ENCODE assay signal across 16 cellular contexts in genomic region chr11:14860511-14860910, GRCh38. TPM values are rescaled to one million over a fixed set of nuclear protein-coding genes. Genes with fewer than 3 reads are reported as not detected.
DNase-seq lines count a peak whose midpoint lies in the region; ATAC-seq, FAIRE-seq and TF ChIP-seq lines count a peak whose summit lies in the region.
"Had no signal": no experiment of that assay in that cellular context is flagged by ENCODE, and none has a peak within 500 bp of the region (broad histone marks: within the 10 kb centered on the region; RNA-seq: fewer than 3 reads in every experiment).

No MANE protein-coding gene starts in this region.

- H3K4me3 Mint-ChIP-seq in activated naive CD8-positive, alpha-beta T cell treated with anti-CD3 and anti-CD28 coated beads for 36 hours = no peak overlapping the region
- H3K4me3 Mint-ChIP-seq in stimulated activated effector memory CD8-positive, alpha-beta T cell treated with anti-CD3 and anti-CD28 coated beads, Interleukin-12 subunit alpha, Interleukin-12 subunit beta, amount 100 ng/mL, for 72 hours = no peak overlapping the region
- H3K4me3 Mint-ChIP-seq: B cell; CD8-positive, alpha-beta T cell; H9 had no signal

- H3K36me3 ChIP-seq in HepG2 (replicated peaks in 1 of 2; ENCODE audit: control insufficient read depth in 1 of 2, insufficient read depth in 2 of 2, low read length in 2 of 2) (peaks cover 4 to 5% of the 10 kb centered on the region in 2 experiments; a peak in 3 of 5 replicates), right lobe of liver (peaks cover 0 to 8% (median 0%) of the 10 kb centered on the region in 4 donors), adipocyte (ENCODE audit: control insufficient read depth, insufficient read depth, low read length, severe bottlenecking) (peaks cover 45% of the 10 kb centered on the region)

- H3K9me3 Mint-ChIP-seq in activated naive CD8-positive, alpha-beta T cell treated with anti-CD3 and anti-CD28 coated beads for 36 hours = peaks cover 31% of the 10 kb centered on the region
- H3K9me3 Mint-ChIP-seq in stimulated activated effector memory CD8-positive, alpha-beta T cell treated with anti-CD3 and anti-CD28 coated beads, Interleukin-12 subunit alpha, Interleukin-12 subunit beta, amount 100 ng/mL, for 72 hours = peaks cover 8% of the 10 kb centered on the region

- TF ChIP-seq RAD21 in HepG2 (CRISPR knock-in tag; IDR thresholded peaks at IDR 0.05) = no peak

- H3K27ac Mint-ChIP-seq in activated naive CD8-positive, alpha-beta T cell treated with anti-CD3 and anti-CD28 coated beads for 36 hours = no peak overlapping the region
- no peak overlapping the region for H3K27ac Mint-ChIP-seq in stimulated activated effector memory CD8-positive, alpha-beta T cell treated with anti-CD3 and anti-CD28 coated beads, Interleukin-12 subunit alpha, Interleukin-12 subunit beta, amount 100 ng/mL, for 72 hours
- H3K27ac Mint-ChIP-seq: B cell, H9 had no signal

- H3K27me3 Mint-ChIP-seq in activated naive CD8-positive, alpha-beta T cell treated with anti-CD3 and anti-CD28 coated beads for 36 hours = no peaks in the 10 kb centered on the region

- H3K9ac ChIP-seq in HepG2 (ENCODE audit: insufficient read depth, low read depth, low read length) (no peak overlapping the region), adipocyte (ENCODE audit: low read length) (no peak overlapping the region)
- H3K9ac ChIP-seq: BLaER1 treated with 17β-estradiol and CSF1 and Interleukin-3, amounts not matched to agents 10 nM and 100 nM had no signal

- ATAC-seq in HepG2 = no peak
- no peak for ATAC-seq in right lobe of liver
- no peak for ATAC-seq in stimulated activated effector memory CD8-positive, alpha-beta T cell treated with anti-CD3 and anti-CD28 coated beads, Interleukin-12 subunit alpha, Interleukin-12 subunit beta, amount 100 ng/mL, for 72 hours
- ATAC-seq: CD8-positive, alpha-beta T cell had no signal

- intact Hi-C loops in HepG2 (cut with micrococcal nuclease; ENCODE audit: unreplicated experiment) (no loop called here), right lobe of liver (cut with DNase I) (no loop called here)

- peaks cover 24% of the 10 kb centered on the region for H3K4me1 Mint-ChIP-seq in activated naive CD8-positive, alpha-beta T cell treated with anti-CD3 and anti-CD28 coated beads for 36 hours
- peaks cover 7% of the 10 kb centered on the region for H3K4me1 Mint-ChIP-seq in stimulated activated effector memory CD8-positive, alpha-beta T cell treated with anti-CD3 and anti-CD28 coated beads, Interleukin-12 subunit alpha, Interleukin-12 subunit beta, amount 100 ng/mL, for 72 hours
- H3K4me1 Mint-ChIP-seq: B cell, H9 had no signal

- H3K9me3 ChIP-seq in HepG2 (ENCODE audit: low read length) (no peaks in the 10 kb centered on the region), right lobe of liver (no peaks in the 10 kb centered on the region), adipocyte (ENCODE audit: control insufficient read depth, low read length) (no peaks in the 10 kb centered on the region)

- 98% methylated on average over 2 of the region's 2 CpGs for WGBS in HepG2 (ENCODE audit: low lambda C conversion rate)
- WGBS in right lobe of liver (ENCODE audit: insufficient coverage, low coverage, low lambda C conversion rate, missing lambda C conversion rate) = 96% methylated on average over 2 of the region's 2 CpGs

- H3K27ac ChIP-seq in HepG2 (ENCODE audit: extremely low read length, insufficient read depth, low read length) = no peak overlapping the region
- H3K27ac ChIP-seq in right lobe of liver = no peak overlapping the region
- H3K27ac ChIP-seq: BLaER1 treated with 17β-estradiol and CSF1 and Interleukin-3, amounts not matched to agents 10 nM and 100 nM had no signal

- no peaks in the 10 kb centered on the region for H4K20me1 ChIP-seq in HepG2 (ENCODE audit: insufficient read depth, low read length)

- TF ChIP-seq CTCF in HepG2 (CRISPR knock-in tag; IDR thresholded peaks at IDR 0.05) (no peak), right lobe of liver (IDR thresholded peaks at IDR 0.05) (no peak)

- no peak overlapping the region for H2AFZ ChIP-seq in HepG2 (ENCODE audit: low read length)

- no peak for TF ChIP-seq POLR2A in HepG2 (IDR thresholded peaks at IDR 0.05; ENCODE audit: insufficient read depth in 1 of 2, low read depth in 2 of 2, low read length in 2 of 2)
- no peak for TF ChIP-seq POLR2A in right lobe of liver (IDR thresholded peaks at IDR 0.05)

- in situ Hi-C loops in HepG2 (cut with HindIII; ENCODE audit: extremely low pct_ligation_motif_present, low pct_unique_long_range_greater_than_20kb) = no loop called here

- H3K4me1 ChIP-seq in HepG2 (ENCODE audit: insufficient read depth, low read length) (peaks cover 12% of the 10 kb centered on the region), right lobe of liver (peaks cover 0 to 16% (median 0%) of the 10 kb centered on the region in 4 donors), adipocyte (ENCODE audit: control insufficient read depth, insufficient read depth, low read length) (no peaks in the 10 kb centered on the region)
- H3K4me1 ChIP-seq: BLaER1 treated with 17β-estradiol and CSF1 and Interleukin-3, amounts not matched to agents 10 nM and 100 nM had no signal

- no peaks in the 10 kb centered on the region for H3K79me2 ChIP-seq in HepG2 (ENCODE audit: insufficient read depth, low read length)

- H3K36me3 Mint-ChIP-seq in activated naive CD8-positive, alpha-beta T cell treated with anti-CD3 and anti-CD28 coated beads for 36 hours = peaks cover 68% of the 10 kb centered on the region
- peaks cover 54% of the 10 kb centered on the region for H3K36me3 Mint-ChIP-seq in stimulated activated effector memory CD8-positive, alpha-beta T cell treated with anti-CD3 and anti-CD28 coated beads, Interleukin-12 subunit alpha, Interleukin-12 subunit beta, amount 100 ng/mL, for 72 hours

- DNase-seq in HepG2 (ENCODE audit: low spot score) (no peak), right lobe of liver (no peak), adipocyte (ENCODE audit: low read depth) (peak; percentile 8), fibroblast of peridontal ligament (ENCODE audit: extremely low read depth) (peak; percentile 2), GM19240 (ENCODE audit: insufficient read length, low spot score) (no peak)
- no peak for DNase-seq in activated naive CD8-positive, alpha-beta T cell treated with anti-CD3 and anti-CD28 coated beads for 36 hours
- DNase-seq in stimulated activated effector memory CD8-positive, alpha-beta T cell treated with anti-CD3 and anti-CD28 coated beads, Interleukin-12 subunit alpha, Interleukin-12 subunit beta, amount 100 ng/mL, for 72 hours (ENCODE audit: low spot score in 2 of 2) = no peak
- DNase-seq: 8988T; Calu3; CD8-positive, alpha-beta T cell; DMS79 treated with DMSO at 0.1 percent for 48 hours; GF-D8; H9 had no signal

- BruUV-seq in HepG2 (replicated peaks; lab: Mats Ljungman, UMichigan) = no TSS peak

- no peak overlapping the region for H3K4me2 ChIP-seq in HepG2 (ENCODE audit: low read depth, low read length)
- H3K4me2 ChIP-seq: BLaER1 treated with 17β-estradiol and CSF1 and Interleukin-3, amounts not matched to agents 10 nM and 100 nM had no signal

- CTCF ChIA-PET in HepG2 (lab: Yijun Ruan, JAX; ENCODE audit: low intra/inter-chr PET ratio, low total read pairs) = no interaction called here

- FAIRE-seq in HepG2 (lab: Jason Lieb, UNC) = no peak
- FAIRE-seq: H1 had no signal

- H3K4me3 ChIP-seq in HepG2 (replicated peaks in 1 of 3; ENCODE audit: insufficient read depth in 1 of 3, low read depth in 2 of 3, low read length in 3 of 3) = no peak overlapping the region
- no peak overlapping the region for H3K4me3 ChIP-seq in right lobe of liver
- no peak overlapping the region for H3K4me3 ChIP-seq in adipocyte (ENCODE audit: low read length)
- H3K4me3 ChIP-seq: BLaER1 treated with 17β-estradiol and CSF1 and Interleukin-3, amounts not matched to agents 10 nM and 100 nM had no signal

- TF ChIP-seq EP300 in HepG2 (IDR thresholded peaks at IDR 0.05; ENCODE audit: low read depth in 2 of 2, low read length in 2 of 2) = no peak
- TF ChIP-seq EP300 in HepG2 (CRISPR knock-in tag; IDR thresholded peaks at IDR 0.05; ENCODE audit: borderline replicate concordance) = no peak

- POLR2A ChIA-PET in HepG2 (lab: Yijun Ruan, JAX) = no interaction called here

- H3K27me3 ChIP-seq in HepG2 (ENCODE audit: control insufficient read depth in 1 of 2, insufficient read depth in 2 of 2, low read length in 2 of 2) (no peaks in the 10 kb centered on the region), right lobe of liver (no peaks in the 10 kb centered on the region), adipocyte (replicated peaks; ENCODE audit: control insufficient read depth, insufficient read depth, low read length) (no peaks in the 10 kb centered on the region)
- H3K27me3 ChIP-seq: BLaER1 treated with 17β-estradiol and CSF1 and Interleukin-3, amounts not matched to agents 10 nM and 100 nM had no signal

TF ChIP-seq in HepG2, 621 proteins besides CTCF, POLR2A, EP300 and RAD21 (continues in another document):
- no peak for TF ChIP-seq FOXJ3 (CRISPR knock-in tag; IDR thresholded peaks at IDR 0.05; ENCODE audit: borderline replicate concordance)

RNA-seq across cellular contexts. Expression of gene CYP2R1, which starts 31.5 kb away (rescaled TPM):
- total RNA-seq in HepG2 (2016; rRNA removed; fragmentation: Illumina TruSeq; extraction: Trizol) (0.60 TPM in 1 of 2 replicates, not detected in the other), right lobe of liver (10 to 100 TPM in 1 of 6 experiments, 1 to 10 TPM in 5; 4.3 to 11.6 (median 6.3) TPM)
- total RNA-seq in HepG2 (2016; cell fraction: cytosol; rRNA removed; fragmentation: Illumina TruSeq; extraction: Trizol; ENCODE audit: low read depth) = 0.20 and 0.62 TPM in 2 replicates
- total RNA-seq in HepG2 (2016; cell fraction: insoluble cytoplasmic fraction; rRNA removed; fragmentation: Illumina TruSeq; extraction: Trizol) = 0.39 TPM in 1 of 2 replicates, not detected in the other
- total RNA-seq in HepG2 (2016; cell fraction: membrane; rRNA removed; fragmentation: Illumina TruSeq; extraction: Trizol) = 0.21 and 0.31 TPM in 2 replicates
- 0.78 and 0.94 TPM in 2 replicates for total RNA-seq in HepG2 (2016; cell fraction: nucleus; rRNA removed; fragmentation: Illumina TruSeq; extraction: Trizol)
- 0.59 and 0.69 TPM in 2 replicates for polyA plus RNA-seq in HepG2 (2011; rRNA removed)
- polyA plus RNA-seq in HepG2 (2011; cell fraction: cytosol; rRNA removed) = 0.08 and 0.21 TPM in 2 replicates
- polyA plus RNA-seq in HepG2 (2011; cell fraction: nucleus; rRNA removed) = 1.3 and 2.3 TPM in 2 replicates
- 1.3 and 2.2 TPM in 2 replicates for polyA plus RNA-seq in HepG2 (2012)
- polyA plus RNA-seq in HepG2 (2016; cell fraction: cytosol; fragmentation: Illumina TruSeq; extraction: Trizol; ENCODE audit: low read depth) = 0.05 TPM in 1 of 2 replicates, not detected in the other
- polyA plus RNA-seq in HepG2 (2016; cell fraction: insoluble cytoplasmic fraction; fragmentation: Illumina TruSeq; extraction: Trizol; ENCODE audit: low read depth) = 0.20 and 0.29 TPM in 2 replicates
- polyA plus RNA-seq in HepG2 (2016; cell fraction: membrane; fragmentation: Illumina TruSeq; extraction: Trizol; ENCODE audit: low read depth) = not detected in 2 replicates
- 1.2 and 1.4 TPM in 2 replicates for polyA plus RNA-seq in HepG2 (2016; cell fraction: nucleus; fragmentation: Illumina TruSeq; extraction: Trizol; ENCODE audit: insufficient read depth, low read depth)
- 0.32 and 2.0 TPM in 2 replicates for polyA minus RNA-seq in HepG2 (2011; rRNA and poly(A)+ RNA removed; ENCODE audit: low replicate concordance)
- not detected in 2 replicates for polyA minus RNA-seq in HepG2 (2011; cell fraction: cytosol; rRNA and poly(A)+ RNA removed)
- 2.1 and 3.0 TPM in 2 replicates for polyA minus RNA-seq in HepG2 (2011; cell fraction: nucleus; rRNA and poly(A)+ RNA removed)
- total RNA-seq in activated naive CD8-positive, alpha-beta T cell treated with anti-CD3 and anti-CD28 coated beads for 36 hours = 10 to 100 TPM in 1 of 2 experiments, 1 to 10 TPM in 1; 9.9 to 10.0 TPM

Comparison
In these comparisons a context has a peak if more than half of its experiments do, and no peak if none do; other contexts are left out.
1. DNase-seq: peak in adipocyte (single experiment) and fibroblast of peridontal ligament (single experiment); none in HepG2 (single experiment), right lobe of liver (0 of 3), activated naive CD8-positive, alpha-beta T cell treated with anti-CD3 and anti-CD28 coated beads for 36 hours (single experiment), GM19240 (single experiment) and stimulated activated effector memory CD8-positive, alpha-beta T cell treated with anti-CD3 and anti-CD28 coated beads, Interleukin-12 subunit alpha, Interleukin-12 subunit beta, amount 100 ng/mL, for 72 hours (0 of 2).